14 cellular contexts compared by ENCODE assay signal in genomic region chr5:78544531-78545200, GRCh38.
DNase-seq lines count a peak whose midpoint lies in the region; ATAC-seq and TF ChIP-seq lines count a peak whose summit lies in the region.
"Had no signal": no experiment of that assay in that cellular context is flagged by ENCODE, and none has a peak within 500 bp of the region (broad histone marks: within the 10 kb centered on the region; RNA-seq: fewer than 3 reads in every experiment).

No MANE protein-coding gene starts in this region.

- H3K36me3 ChIP-seq in SJSA1 = no peaks in the 10 kb centered on the region
- H3K36me3 ChIP-seq in smooth muscle cell (ENCODE audit: low read depth) = no peaks in the 10 kb centered on the region
- H3K36me3 ChIP-seq: HAP-1 had no signal

- H3K9ac ChIP-seq in smooth muscle cell (ENCODE audit: low read depth) = no peak overlapping the region

- H3K9me3 ChIP-seq in SJSA1 (replicated peaks) (no peaks in the 10 kb centered on the region), smooth muscle cell (replicated peaks; ENCODE audit: low read depth) (no peaks in the 10 kb centered on the region)
- H3K9me3 ChIP-seq: HAP-1 had no signal

- H4K20me1 ChIP-seq in smooth muscle cell (ENCODE audit: low read depth) = peaks cover 35% of the 10 kb centered on the region

- peak overlapping the region; percentile 4 for H3K4me2 ChIP-seq in smooth muscle cell

- H3K4me1 ChIP-seq in SJSA1 (replicated peaks) = peaks cover 78% of the 10 kb centered on the region
- H3K4me1 ChIP-seq in smooth muscle cell (ENCODE audit: low read depth) = peaks cover 17% of the 10 kb centered on the region
- H3K4me1 ChIP-seq: HAP-1 had no signal

- no peak overlapping the region for H2AFZ ChIP-seq in smooth muscle cell (ENCODE audit: low read depth)

- peak; percentile 71 to 72 for DNase-seq in SJSA1 (ENCODE audit: low read depth in 1 of 2, low spot score in 2 of 2)
- DNase-seq in fibroblast of peridontal ligament (ENCODE audit: extremely low read depth) = peak; percentile 75
- no peak for DNase-seq in smooth muscle cell (lab: John Stamatoyannopoulos, UW; ENCODE audit: unreplicated experiment)
- DNase-seq: activated CD8-positive, alpha-beta T cell treated with anti-CD3 and anti-CD28 coated beads, Interleukin-2, amount 10 ng/mL, durations not matched to agents 7 days and 5 days; activated naive CD8-positive, alpha-beta T cell treated with anti-CD3 and anti-CD28 coated beads, Interleukin-2, amount 10 ng/mL, durations not matched to agents 7 days and 5 days; DMS153; NCI-H1092; stimulated activated CD4-positive, alpha-beta T cell treated with anti-CD3 and anti-CD28 coated beads, Interleukin-4, amount 100 ng/mL, for 1 hour had no signal

- TF ChIP-seq CTCF in smooth muscle cell (IDR thresholded peaks at IDR 0.05; ENCODE audit: borderline replicate concordance, insufficient read depth, poor library complexity, severe bottlenecking) = no peak

- H3K27me3 ChIP-seq in SJSA1 (replicated peaks) = no peaks in the 10 kb centered on the region
- no peaks in the 10 kb centered on the region for H3K27me3 ChIP-seq in smooth muscle cell (ENCODE audit: low read depth)

- 51% methylated on average over 14 of the region's 14 CpGs for WGBS in smooth muscle cell (ENCODE audit: low lambda C conversion rate)

- peak overlapping the region; percentile 94 for H3K27ac ChIP-seq in SJSA1
- H3K27ac ChIP-seq in smooth muscle cell (ENCODE audit: low read depth) = peak overlapping the region; percentile 51

- H3F3A ChIP-seq in smooth muscle cell (ENCODE audit: low read depth) = peaks cover 15% of the 10 kb centered on the region

- ATAC-seq in GM18520 (IDR thresholded peaks at IDR 0.05; ENCODE audit: unreplicated experiment) (peak; percentile 51), GM18909 (IDR thresholded peaks at IDR 0.05; ENCODE audit: poor library complexity, unreplicated experiment) (no peak), HG02840 (IDR thresholded peaks at IDR 0.05; ENCODE audit: low FRiP score, unreplicated experiment) (no peak), GM19328 (IDR thresholded peaks at IDR 0.05; ENCODE audit: unreplicated experiment) (no peak), HG03108 (IDR thresholded peaks at IDR 0.05; ENCODE audit: unreplicated experiment) (no peak)
- ATAC-seq: activated CD8-positive, alpha-beta T cell treated with anti-CD3 and anti-CD28 coated beads, Interleukin-2, amount 10 ng/mL, durations not matched to agents 7 days and 5 days had no signal

- H3K4me3 ChIP-seq in SJSA1 = no peak overlapping the region
- no peak overlapping the region for H3K4me3 ChIP-seq in smooth muscle cell
- H3K4me3 ChIP-seq: HAP-1 had no signal

- no peaks in the 10 kb centered on the region for H3K79me2 ChIP-seq in smooth muscle cell (ENCODE audit: low read depth)
